ENCODE assay signal across 8 cellular contexts in the genomic region with DNA sequence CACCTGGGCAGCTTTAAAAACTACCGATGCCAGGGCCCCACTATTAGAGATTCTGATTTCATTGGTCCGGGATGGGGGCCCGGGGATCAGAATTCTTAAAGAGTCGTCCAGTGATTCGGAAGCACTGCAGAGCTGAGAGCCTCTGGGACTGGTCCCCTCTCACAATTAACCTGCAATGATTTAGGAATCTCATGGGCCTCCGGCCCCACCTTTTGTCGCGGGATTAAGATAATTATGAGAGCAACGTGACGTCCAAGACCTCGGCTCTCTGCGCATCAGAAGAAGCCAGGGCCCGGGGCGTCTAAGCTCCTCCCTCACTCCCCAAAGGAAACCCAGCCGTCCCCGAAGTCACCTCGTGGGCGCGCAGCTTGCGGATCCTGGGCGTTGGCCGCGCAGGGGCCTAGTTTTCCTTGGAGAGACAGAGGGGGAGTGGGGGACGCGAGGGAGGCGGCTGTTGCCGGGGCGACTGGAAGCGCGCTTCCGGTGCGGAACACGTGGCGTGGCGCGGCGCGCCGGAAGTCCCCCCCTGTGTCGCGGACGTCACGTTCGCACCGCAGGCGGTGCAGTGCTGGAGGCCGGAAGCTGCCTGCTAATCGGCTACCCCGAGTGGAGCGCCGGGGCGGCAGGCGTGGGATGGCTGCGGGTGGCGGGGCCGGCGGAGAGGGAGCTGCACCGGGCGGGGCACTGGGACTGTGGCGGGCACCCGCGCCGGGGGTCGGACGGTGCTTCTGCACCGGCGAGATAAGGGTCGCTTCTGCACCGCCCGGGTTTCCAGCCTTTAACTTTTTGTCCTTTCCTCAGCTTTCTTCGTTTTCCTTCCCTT. TPM values are rescaled to one million over a fixed set of nuclear protein-coding genes. Genes with fewer than 3 reads are reported as not detected.
DNase-seq lines count a peak whose midpoint lies in the region; ATAC-seq and TF ChIP-seq lines count a peak whose summit lies in the region.

A gene with protein sequence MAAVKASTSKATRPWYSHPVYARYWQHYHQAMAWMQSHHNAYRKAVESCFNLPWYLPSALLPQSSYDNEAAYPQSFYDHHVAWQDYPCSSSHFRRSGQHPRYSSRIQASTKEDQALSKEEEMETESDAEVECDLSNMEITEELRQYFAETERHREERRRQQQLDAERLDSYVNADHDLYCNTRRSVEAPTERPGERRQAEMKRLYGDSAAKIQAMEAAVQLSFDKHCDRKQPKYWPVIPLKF (minus strand): TSS at position 468 of the 823 bp plus-strand sequence. CDS start 8,414 bp downstream, outside the sequence.

- H3K4me3 Mint-ChIP-seq in progenitor cell of endocrine pancreas (ENCODE audit: low read depth) = peak within 1 kb of the TSS; percentile 79

- peak; percentile 37 to 77 for TF ChIP-seq POLR2A in adrenal gland (IDR thresholded peaks at IDR 0.05)

- H3K4me1 Mint-ChIP-seq in progenitor cell of endocrine pancreas (ENCODE audit: low read depth) = peaks cover 11% of the 10 kb centered on the region

- H3K27me3 Mint-ChIP-seq in progenitor cell of endocrine pancreas = no peaks in the 10 kb centered on the region

- peaks cover 7% of the 10 kb centered on the region for H3K9me3 Mint-ChIP-seq in progenitor cell of endocrine pancreas (ENCODE audit: low read depth)

- WGBS in adrenal gland, 4 donors = 0 to 5% (median 1%) methylated on average over 21 to 71 of the region's 71 CpGs

- H3K36me3 Mint-ChIP-seq in progenitor cell of endocrine pancreas (ENCODE audit: insufficient read depth) = no peaks in the 10 kb centered on the region

- intact Hi-C loops in adrenal gland (cut with DNase I) (loop anchor here (5.0 to 10.0 kb wide), 4 partner anchors 255 to 522 kb away; no protein-coding TSS in a partner anchor), left cardiac atrium (cut with DNase I) (loop anchor here (10.0 kb wide), 3 partner anchors 275 to 525 kb away; partner anchors contain the start of gene TCEANC (in 1 of the 2)), upper lobe of right lung (cut with DNase I) (loop anchor here (5.0 kb wide), 1 partner anchor 522 kb away; no protein-coding TSS in a partner anchor)

- H3K4me1 ChIP-seq in adrenal gland (replicated peaks in 1 of 2) (peaks cover 4 to 21% of the 10 kb centered on the region in 2 donors), upper lobe of right lung (peaks cover 6% of the 10 kb centered on the region)

- peaks cover 3% of the 10 kb centered on the region for H3K27me3 ChIP-seq in adrenal gland
- no peaks in the 10 kb centered on the region for H3K27me3 ChIP-seq in upper lobe of right lung

- DNase-seq in GM12864 (ENCODE audit: low read depth) (peak; percentile 53), NCI-H1417 (lab: John Stamatoyannopoulos, UW) (peak; percentile 85 to 98 (median 96)), T-helper 1 cell (peak; percentile 73 to 92 (median 80)), adrenal gland (peak; percentile 85 to 92 (median 89)), left cardiac atrium (peak; percentile 92), progenitor cell of endocrine pancreas (ENCODE audit: low spot score, unreplicated experiment) (peak; percentile 71), upper lobe of right lung (peak; percentile 94)

- TF ChIP-seq CTCF in GM12864 (IDR thresholded peaks at IDR 0.05; ENCODE audit: low read depth, low read length, missing control alignments) (no peak), adrenal gland (IDR thresholded peaks at IDR 0.05) (no peak), progenitor cell of endocrine pancreas (IDR thresholded peaks at IDR 0.05; ENCODE audit: unreplicated experiment) (no peak), upper lobe of right lung (IDR thresholded peaks at IDR 0.05) (no peak)

- peak within 1 kb of the TSS; percentile 53 to 94 (median 77) for H3K27ac ChIP-seq in adrenal gland
- peak within 1 kb of the TSS; percentile 92 for H3K27ac ChIP-seq in upper lobe of right lung

- no peaks in the 10 kb centered on the region for H3K36me3 ChIP-seq in adrenal gland (replicated peaks in 1 of 2)
- no peaks in the 10 kb centered on the region for H3K36me3 ChIP-seq in upper lobe of right lung

- peak within 1 kb of the TSS; percentile 95 for H3K27ac Mint-ChIP-seq in progenitor cell of endocrine pancreas

- peak within 1 kb of the TSS; percentile 81 for H3K4me3 ChIP-seq in GM12864 (ENCODE audit: low read depth, low read length)
- peak within 1 kb of the TSS; percentile 4 to 62 (median 36) for H3K4me3 ChIP-seq in adrenal gland
- H3K4me3 ChIP-seq in upper lobe of right lung = peak within 1 kb of the TSS; percentile 65

- H3K9me3 ChIP-seq in adrenal gland (replicated peaks in 1 of 3) (no peaks in the 10 kb centered on the region), upper lobe of right lung (no peaks in the 10 kb centered on the region)

- ATAC-seq in HG02678 (IDR thresholded peaks at IDR 0.05; ENCODE audit: unreplicated experiment) (peak; percentile 87), left cardiac atrium (peak; percentile 98 to 99), upper lobe of right lung (peak; percentile 98)

RNA-seq across cellular contexts. Expression of the gene that starts here (rescaled TPM):
- 10 to 100 TPM; 13.9 to 30.7 (median 19.8) TPM for total RNA-seq in adrenal gland
- polyA plus RNA-seq in adrenal gland = 10 to 100 TPM; 15.1 to 32.9 (median 24.1) TPM
- 1 to 10 TPM; 8.7 to 9.2 TPM for total RNA-seq in left cardiac atrium
- 22.7 and 25.4 TPM in 2 replicates for total RNA-seq in progenitor cell of endocrine pancreas
- 16.4 TPM for total RNA-seq in upper lobe of right lung

Comparison
In these comparisons a context has a peak if more than half of its experiments do, and no peak if none do; other contexts are left out.
1. Peak in every context shown above with its lines: DNase-seq, ATAC-seq, H3K4me3 ChIP-seq and H3K27ac ChIP-seq.